Comparison of ENCODE assay signal across 8 cellular contexts in genomic region chr10:126749030-126749655, GRCh38.
DNase-seq lines count a peak whose midpoint lies in the region; ATAC-seq and TF ChIP-seq lines count a peak whose summit lies in the region.

No MANE protein-coding gene starts in this region.

- POLR2A ChIA-PET in IMR-90 (lab: Charles Lee; ENCODE audit: unreplicated experiment): no interaction called here

- no peaks in the 10 kb centered on the region for H3K79me1 ChIP-seq in IMR-90 (ENCODE audit: low read depth in 1 of 2, low read length in 2 of 2)

- in situ Hi-C loops in IMR-90 (cut with MboI; ENCODE audit: low sequenced_read_pairs) (loop anchor here (25.0 kb wide), 1 partner anchor 812 kb away; no protein-coding TSS in a partner anchor), gastrocnemius medialis (cut with MboI; ENCODE audit: low sequenced_read_pairs in 4 of 4) (no loop called here)

- H3K56ac ChIP-seq in IMR-90 (ENCODE audit: extremely low read depth, insufficient read depth, low read length): no peak overlapping the region

- TF ChIP-seq CTCF in IMR-90 (conservative IDR thresholded peaks at IDR 0.05; ENCODE audit: low read depth, low read length) (peak; percentile 75), gastrocnemius medialis (IDR thresholded peaks at IDR 0.05 in 4 of 5, conservative IDR thresholded peaks at IDR 0.05 in 1 of 5) (peak; percentile 10 to 58 (median 43))

- no peak overlapping the region for H2AK5ac ChIP-seq in IMR-90 (ENCODE audit: low read depth, low read length)

- no peak overlapping the region for H3K14ac ChIP-seq in IMR-90 (replicated peaks; ENCODE audit: low read depth, low read length)

- no peak overlapping the region for H2BK120ac ChIP-seq in IMR-90 (ENCODE audit: low read depth, low read length)

- H3K36me3 ChIP-seq in IMR-90 (ENCODE audit: control insufficient read depth, insufficient read depth, low read length): no peaks in the 10 kb centered on the region
- H3K36me3 ChIP-seq in gastrocnemius medialis: no peaks in the 10 kb centered on the region

- H3K4me3 ChIP-seq in IMR-90 (ENCODE audit: insufficient read depth, low read depth, low read length) (no peak overlapping the region), gastrocnemius medialis (no peak overlapping the region)

- no peaks in the 10 kb centered on the region for H3K9me1 ChIP-seq in IMR-90 (ENCODE audit: insufficient read depth, low read length)

- no peaks in the 10 kb centered on the region for H3K9me3 ChIP-seq in IMR-90 (ENCODE audit: control insufficient read depth, insufficient read depth, low read length)
- no peaks in the 10 kb centered on the region for H3K9me3 ChIP-seq in gastrocnemius medialis

- H4K5ac ChIP-seq in IMR-90 (ENCODE audit: low read depth, low read length): no peak overlapping the region

- no peak overlapping the region for H4K8ac ChIP-seq in IMR-90 (ENCODE audit: low read depth in 2 of 2, low read length in 2 of 2)

- H3K4me2 ChIP-seq in IMR-90 (ENCODE audit: low read depth, low read length): no peak overlapping the region

- no peak overlapping the region for H2BK5ac ChIP-seq in IMR-90 (ENCODE audit: low read depth, low read length, poor library complexity, severe bottlenecking)

- dilution Hi-C loops in IMR-90 (cut with HindIII; ENCODE audit: low sequenced_read_pairs, unreplicated experiment): no loop called here

- no peak overlapping the region for H2AK9ac ChIP-seq in IMR-90 (replicated peaks; ENCODE audit: low read depth, low read length, poor library complexity)

- no peak overlapping the region for H3K9ac ChIP-seq in IMR-90 (ENCODE audit: low read depth, low read length)

- no peak overlapping the region for H3K18ac ChIP-seq in IMR-90 (ENCODE audit: low read depth, low read length)

- H3K27ac ChIP-seq in IMR-90 (ENCODE audit: insufficient read depth, low read length): no peak overlapping the region
- no peak overlapping the region for H3K27ac ChIP-seq in gastrocnemius medialis

- H3K4me1 ChIP-seq in IMR-90 (ENCODE audit: control insufficient read depth, insufficient read depth, low read length) (no peaks in the 10 kb centered on the region), gastrocnemius medialis (no peaks in the 10 kb centered on the region)

- no peaks in the 10 kb centered on the region for H4K20me1 ChIP-seq in IMR-90 (ENCODE audit: insufficient read depth, low read length)

- ATAC-seq in GM18505 (IDR thresholded peaks at IDR 0.05; ENCODE audit: unreplicated experiment): peak; percentile 62
- ATAC-seq in IMR-90 (ENCODE audit: low read depth): peak; percentile 99
- ATAC-seq in gastrocnemius medialis: no peak
- no peak for ATAC-seq in GM21515 (IDR thresholded peaks at IDR 0.05; ENCODE audit: unreplicated experiment)

- H4K91ac ChIP-seq in IMR-90 (ENCODE audit: insufficient read depth, low read depth, low read length): no peak overlapping the region

- no peak overlapping the region for H2BK20ac ChIP-seq in IMR-90 (ENCODE audit: low read depth, low read length)

- TF ChIP-seq RAD21 in IMR-90 (IDR thresholded peaks at IDR 0.05; ENCODE audit: low read length): peak; percentile 78

- H3K27me3 ChIP-seq in IMR-90 (ENCODE audit: control insufficient read depth, insufficient read depth, low read length): no peaks in the 10 kb centered on the region
- H3K27me3 ChIP-seq in gastrocnemius medialis: no peaks in the 10 kb centered on the region

- TF ChIP-seq POLR2A in GM18505 (IDR thresholded peaks at IDR 0.05; ENCODE audit: borderline replicate concordance, extremely low read depth, insufficient read depth, insufficient read length) (no peak), IMR-90 (IDR thresholded peaks at IDR 0.05; ENCODE audit: low read depth, low read length) (no peak), gastrocnemius medialis (IDR thresholded peaks at IDR 0.05) (no peak)

- no peak overlapping the region for H2BK15ac ChIP-seq in IMR-90 (ENCODE audit: low read depth, low read length)

- H2AFZ ChIP-seq in IMR-90 (replicated peaks; ENCODE audit: low read length, poor library complexity): peak overlapping the region; percentile 18

- no TSS peak for BruUV-seq in IMR-90 (replicated peaks; lab: Mats Ljungman, UMichigan)

- CTCF ChIA-PET in IMR-90 (lab: Yijun Ruan, JAX): interaction anchor here (0.6 to 2.2 kb wide), 3 partner anchors 766 to 1410 kb away, joined by 3 to 9 read pairs (median 3); no protein-coding TSS in a partner anchor

- DNase-seq in AG08395 (ENCODE audit: low spot score) (peak; percentile 77), IMR-90 (peak; percentile 75), SW480 (ENCODE audit: low spot score) (peak; percentile 71), astrocyte of the hippocampus (ENCODE audit: low read depth, low spot score) (peak; percentile 92), hypothalamus (lab: John Stamatoyannopoulos, UW) (peak in 49 of 51 donors; percentile 2 to 89 (median 54)), gastrocnemius medialis (peak; percentile 14 to 16)

- intact Hi-C loops in IMR-90 (cut with micrococcal nuclease) (loop anchor here (1.0 to 5.0 kb wide), 4 partner anchors 362 to 882 kb away; partner anchors contain the start of gene ADAM12), gastrocnemius medialis (cut with DNase I; ENCODE audit: low total_unique reads) (no loop called here)

- H3K4ac ChIP-seq in IMR-90 (ENCODE audit: low read depth, low read length): no peak overlapping the region

- H3K23ac ChIP-seq in IMR-90 (ENCODE audit: low read depth, low read length): no peak overlapping the region

- WGBS in IMR-90 (ENCODE audit: extremely low coverage in 2 of 2, insufficient read length in 1 of 2), 2 experiments: no CpG with 5 or more reads among the region's 5 CpGs

TF ChIP-seq in IMR-90, 13 proteins besides CTCF, POLR2A, EP300 and RAD21:
- TF ChIP-seq MAFK (IDR thresholded peaks at IDR 0.05; ENCODE audit: low read depth, low read length) (peak; percentile 56), SMC3 (IDR thresholded peaks at IDR 0.05; ENCODE audit: low read depth, low read length) (peak; percentile 80), FOS (IDR thresholded peaks at IDR 0.05; ENCODE audit: low read depth, low read length) (no peak), RCOR1 (IDR thresholded peaks at IDR 0.05; ENCODE audit: insufficient replicate concordance, low read length) (no peak)

Comparison
In these comparisons a context has a peak if more than half of its experiments do, and no peak if none do; other contexts are left out.
1. DNase-seq: peak in every context shown above with its lines; median percentile 92 in astrocyte of the hippocampus; 77 in AG08395; 75 in IMR-90; 71 in SW480; 54 in hypothalamus; 15 in gastrocnemius medialis.
2. ATAC-seq: peak in GM18505 (single experiment) and IMR-90 (single experiment); none in gastrocnemius medialis (0 of 2) and GM21515 (single experiment).